Comparison of ENCODE assay signal across 8 cellular contexts in the genomic region with DNA sequence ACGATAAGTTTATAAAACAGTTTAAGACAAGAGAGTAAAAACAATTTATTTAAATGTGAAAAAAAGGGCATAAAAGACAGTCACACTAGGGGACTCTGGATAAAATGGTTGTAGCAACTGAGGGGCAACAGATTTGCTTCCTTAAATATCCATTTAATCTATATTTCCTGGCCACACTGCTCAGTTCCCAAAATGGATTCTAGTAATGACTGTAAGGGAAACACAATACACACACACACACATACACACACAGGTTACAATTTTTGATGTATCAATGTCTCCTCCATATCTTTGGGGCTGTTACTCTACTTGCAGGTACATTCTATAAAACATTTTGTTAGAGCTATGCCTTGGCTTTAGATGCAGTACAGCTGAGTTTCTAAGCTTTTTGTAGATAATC. TPM values are rescaled to one million over a fixed set of nuclear protein-coding genes. Genes with fewer than 3 reads are reported as not detected.
DNase-seq lines count a peak whose midpoint lies in the region; ATAC-seq and TF ChIP-seq lines count a peak whose summit lies in the region.
"Not testable (repeated sequence)": the region's sequence is repeated elsewhere in the genome, so short reads cannot be mapped to it uniquely, and the experiment has no call there.

No MANE protein-coding gene starts in this region.

- peak overlapping the region in 2 of 3 donors; percentile 99 for H3K27ac Mint-ChIP-seq in IgD-negative memory B cell
- H3K27ac Mint-ChIP-seq in T-helper 17 cell: peak overlapping the region; percentile 96
- H3K27ac Mint-ChIP-seq in activated T-helper 17 cell treated with anti-CD3 and anti-CD28 coated beads, Interleukin-2, amount 50 U/mL, for 72 hours: not testable (repeated sequence)
- peak overlapping the region; percentile 100 for H3K27ac Mint-ChIP-seq in memory B cell
- peak overlapping the region; percentile 99 for H3K27ac Mint-ChIP-seq in osteocyte (ENCODE audit: unreplicated experiment)

- not testable (repeated sequence) for H3K36me3 ChIP-seq in breast epithelium, thyroid gland

- H3K4me3 Mint-ChIP-seq in IgD-negative memory B cell: peak overlapping the region in 3 of 4 donors; percentile 93 to 99 (median 96)
- H3K4me3 Mint-ChIP-seq in T-helper 17 cell; memory B cell; osteocyte (ENCODE audit: unreplicated experiment): not testable (repeated sequence)
- H3K4me3 Mint-ChIP-seq in activated T-helper 17 cell treated with anti-CD3 and anti-CD28 coated beads, Interleukin-2, amount 50 U/mL, for 72 hours: peak overlapping the region; percentile 86

- peak; percentile 64 for DNase-seq in CD1c-positive myeloid dendritic cell (ENCODE audit: extremely low spot score)
- DNase-seq in T-helper 17 cell; breast epithelium (ENCODE audit: low spot score in 2 of 2); memory B cell (ENCODE audit: low spot score in 2 of 2); osteocyte (ENCODE audit: extremely low spot score, unreplicated experiment); thyroid gland: not testable (repeated sequence)

- not testable (repeated sequence) for H3K27me3 Mint-ChIP-seq in IgD-negative memory B cell; T-helper 17 cell; activated T-helper 17 cell treated with anti-CD3 and anti-CD28 coated beads, Interleukin-2, amount 50 U/mL, for 72 hours; memory B cell; osteocyte (ENCODE audit: unreplicated experiment)

- 93 to 97% methylated on average over 1 of the region's 1 CpG for WGBS in thyroid gland, 2 donors

- H3K4me1 Mint-ChIP-seq in IgD-negative memory B cell (peaks cover 19 to 36% (median 22%) of the 10 kb centered on the region in 3 donors), T-helper 17 cell (peaks cover 21% of the 10 kb centered on the region), memory B cell (peaks cover 24% of the 10 kb centered on the region), osteocyte (ENCODE audit: unreplicated experiment) (peaks cover 31% of the 10 kb centered on the region)
- peaks cover 17% of the 10 kb centered on the region for H3K4me1 Mint-ChIP-seq in activated T-helper 17 cell treated with anti-CD3 and anti-CD28 coated beads, Interleukin-2, amount 50 U/mL, for 72 hours

- H3K27ac ChIP-seq in breast epithelium (peak overlapping the region; percentile 99), thyroid gland (peak overlapping the region; percentile 95 to 100 (median 99))

- not testable (repeated sequence) for H3K36me3 Mint-ChIP-seq in IgD-negative memory B cell; T-helper 17 cell (ENCODE audit: low read depth); activated T-helper 17 cell treated with anti-CD3 and anti-CD28 coated beads, Interleukin-2, amount 50 U/mL, for 72 hours (ENCODE audit: low read depth); memory B cell; osteocyte (ENCODE audit: unreplicated experiment)

- ATAC-seq in T-helper 17 cell; activated T-helper 17 cell treated with anti-CD3 and anti-CD28 coated beads, Interleukin-2, amount 50 U/mL, for 72 hours (replicated peaks); memory B cell (ENCODE audit: low read depth): not testable (repeated sequence)

- H3K27me3 ChIP-seq in breast epithelium, thyroid gland: not testable (repeated sequence)

- not testable (repeated sequence) for H3K9me3 Mint-ChIP-seq in IgD-negative memory B cell; activated T-helper 17 cell treated with anti-CD3 and anti-CD28 coated beads, Interleukin-2, amount 50 U/mL, for 72 hours; memory B cell; osteocyte (ENCODE audit: unreplicated experiment)

- H3K4me1 ChIP-seq in breast epithelium: not testable (repeated sequence)
- peaks cover 6 to 13% of the 10 kb centered on the region in 2 donors for H3K4me1 ChIP-seq in thyroid gland

- TF ChIP-seq CTCF in breast epithelium (IDR thresholded peaks at IDR 0.05); osteocyte (IDR thresholded peaks at IDR 0.05); thyroid gland (IDR thresholded peaks at IDR 0.05): not testable (repeated sequence)

- TF ChIP-seq POLR2A in breast epithelium (IDR thresholded peaks at IDR 0.05); thyroid gland (IDR thresholded peaks at IDR 0.05): not testable (repeated sequence)

- intact Hi-C loops in breast epithelium (cut with DNase I; ENCODE audit: low total_unique reads); thyroid gland (cut with DNase I): not testable (repeated sequence)

- not testable (repeated sequence) for H3K4me3 ChIP-seq in breast epithelium; thyroid gland (replicated peaks in 1 of 3)

- H3K9me3 ChIP-seq in T-helper 17 cell (ENCODE audit: control insufficient read depth, low read length, poor library complexity, severe bottlenecking); breast epithelium; thyroid gland: not testable (repeated sequence)

RNA-seq across cellular contexts. Expression of gene ZBTB18, which starts 4.8 kb away (rescaled TPM):
- 5.9 TPM for polyA plus RNA-seq in IgD-negative memory B cell
- total RNA-seq in T-helper 17 cell (10 to 100 TPM; 26.3 to 29.1 TPM), breast epithelium (10 to 100 TPM; 10.1 to 19.7 (median 16.7) TPM), osteocyte (23.0 and 24.2 TPM in 2 replicates), thyroid gland (10 to 100 TPM; 15.5 to 20.6 (median 18.3) TPM)
- 1 to 10 TPM; 5.1 to 6.5 TPM for total RNA-seq in activated T-helper 17 cell treated with anti-CD3 and anti-CD28 coated beads, Interleukin-2, amount 50 U/mL, for 72 hours
